Comparison of ENCODE assay signal across 1 cellular context in genomic region chr6:11535801-11536230, GRCh38.
TF ChIP-seq lines count a peak whose summit lies in the region.

No MANE protein-coding gene starts in this region.

TF ChIP-seq in HepG2, 621 proteins besides CTCF, POLR2A, EP300 and RAD21 (continues in another document):
- TF ChIP-seq ATF3 (CRISPR knock-in tag; IDR thresholded peaks at IDR 0.05) (peak; percentile 88), JUNB (CRISPR knock-in tag; IDR thresholded peaks at IDR 0.05; ENCODE audit: borderline replicate concordance) (peak; percentile 67; the same call in 1 of the 2 replicates), NCOA5 (CRISPR knock-in tag; IDR thresholded peaks at IDR 0.05) (no peak), ESRRA (CRISPR knock-in tag; IDR thresholded peaks at IDR 0.05; ENCODE audit: low read depth) (no peak), REPIN1 (CRISPR knock-in tag; IDR thresholded peaks at IDR 0.05; ENCODE audit: borderline replicate concordance, low read depth) (no peak), ZBED4 (CRISPR knock-in tag; IDR thresholded peaks at IDR 0.05; ENCODE audit: borderline replicate concordance) (0 out of 2 replicates have a peak, but pooled peaks have one; percentile 40), SALL1 (CRISPR knock-in tag; IDR thresholded peaks at IDR 0.05) (peak; percentile 12; the same call in 1 of the 2 replicates), RARG (CRISPR knock-in tag; IDR thresholded peaks at IDR 0.05; ENCODE audit: low read depth) (no peak), JUN (CRISPR knock-in tag; IDR thresholded peaks at IDR 0.05) (peak; percentile 82), HDAC2 (CRISPR knock-in tag; IDR thresholded peaks at IDR 0.05) (peak; percentile 64; the same call in 1 of the 2 replicates), MEF2D (CRISPR knock-in tag; IDR thresholded peaks at IDR 0.05) (no peak), KLF6 (CRISPR knock-in tag; IDR thresholded peaks at IDR 0.05) (peak; percentile 87; the same call in 1 of the 2 replicates), EZH2 (conservative IDR thresholded peaks at IDR 0.05; ENCODE audit: low read depth, low read length) (no peak), ZNF24 (IDR thresholded peaks at IDR 0.05) (peak; percentile 35; the same call in 1 of the 2 replicates), SMAD3 (CRISPR knock-in tag; IDR thresholded peaks at IDR 0.05) (peak; percentile 84), POLR2G (IDR thresholded peaks at IDR 0.05; ENCODE audit: low read depth, low read length) (no peak), YY1 (IDR thresholded peaks at IDR 0.05; ENCODE audit: insufficient read depth, insufficient replicate concordance, low read depth, low read length) (no peak), MTA1 (CRISPR knock-in tag; IDR thresholded peaks at IDR 0.05; ENCODE audit: borderline replicate concordance) (no peak), ATM (IDR thresholded peaks at IDR 0.05; ENCODE audit: borderline replicate concordance) (no peak), TIGD3 (CRISPR knock-in tag; IDR thresholded peaks at IDR 0.05; ENCODE audit: borderline replicate concordance) (no peak), RELA (CRISPR knock-in tag; IDR thresholded peaks at IDR 0.05) (no peak), LBX2 (CRISPR knock-in tag; IDR thresholded peaks at IDR 0.05; ENCODE audit: borderline replicate concordance) (no peak), ZEB1 (IDR thresholded peaks at IDR 0.05; ENCODE audit: insufficient replicate concordance, low read depth) (no peak)
- TF ChIP-seq, protein P1, sequence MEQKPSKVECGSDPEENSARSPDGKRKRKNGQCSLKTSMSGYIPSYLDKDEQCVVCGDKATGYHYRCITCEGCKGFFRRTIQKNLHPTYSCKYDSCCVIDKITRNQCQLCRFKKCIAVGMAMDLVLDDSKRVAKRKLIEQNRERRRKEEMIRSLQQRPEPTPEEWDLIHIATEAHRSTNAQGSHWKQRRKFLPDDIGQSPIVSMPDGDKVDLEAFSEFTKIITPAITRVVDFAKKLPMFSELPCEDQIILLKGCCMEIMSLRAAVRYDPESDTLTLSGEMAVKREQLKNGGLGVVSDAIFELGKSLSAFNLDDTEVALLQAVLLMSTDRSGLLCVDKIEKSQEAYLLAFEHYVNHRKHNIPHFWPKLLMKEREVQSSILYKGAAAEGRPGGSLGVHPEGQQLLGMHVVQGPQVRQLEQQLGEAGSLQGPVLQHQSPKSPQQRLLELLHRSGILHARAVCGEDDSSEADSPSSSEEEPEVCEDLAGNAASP (CRISPR knock-in tag; IDR thresholded peaks at IDR 0.05; ENCODE audit: borderline replicate concordance) = no peak; the same call in 1 of the 2 replicates
- TF ChIP-seq, protein P2, sequence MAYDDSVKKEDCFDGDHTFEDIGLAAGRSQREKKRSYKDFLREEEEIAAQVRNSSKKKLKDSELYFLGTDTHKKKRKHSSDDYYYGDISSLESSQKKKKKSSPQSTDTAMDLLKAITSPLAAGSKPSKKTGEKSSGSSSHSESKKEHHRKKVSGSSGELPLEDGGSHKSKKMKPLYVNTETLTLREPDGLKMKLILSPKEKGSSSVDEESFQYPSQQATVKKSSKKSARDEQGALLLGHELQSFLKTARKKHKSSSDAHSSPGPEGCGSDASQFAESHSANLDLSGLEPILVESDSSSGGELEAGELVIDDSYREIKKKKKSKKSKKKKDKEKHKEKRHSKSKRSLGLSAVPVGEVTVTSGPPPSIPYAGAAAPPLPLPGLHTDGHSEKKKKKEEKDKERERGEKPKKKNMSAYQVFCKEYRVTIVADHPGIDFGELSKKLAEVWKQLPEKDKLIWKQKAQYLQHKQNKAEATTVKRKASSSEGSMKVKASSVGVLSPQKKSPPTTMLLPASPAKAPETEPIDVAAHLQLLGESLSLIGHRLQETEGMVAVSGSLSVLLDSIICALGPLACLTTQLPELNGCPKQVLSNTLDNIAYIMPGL (CRISPR knock-in tag; IDR thresholded peaks at IDR 0.05; ENCODE audit: borderline replicate concordance in 1 of 2, low read depth in 1 of 2) = no peak
- TF ChIP-seq, protein P3, sequence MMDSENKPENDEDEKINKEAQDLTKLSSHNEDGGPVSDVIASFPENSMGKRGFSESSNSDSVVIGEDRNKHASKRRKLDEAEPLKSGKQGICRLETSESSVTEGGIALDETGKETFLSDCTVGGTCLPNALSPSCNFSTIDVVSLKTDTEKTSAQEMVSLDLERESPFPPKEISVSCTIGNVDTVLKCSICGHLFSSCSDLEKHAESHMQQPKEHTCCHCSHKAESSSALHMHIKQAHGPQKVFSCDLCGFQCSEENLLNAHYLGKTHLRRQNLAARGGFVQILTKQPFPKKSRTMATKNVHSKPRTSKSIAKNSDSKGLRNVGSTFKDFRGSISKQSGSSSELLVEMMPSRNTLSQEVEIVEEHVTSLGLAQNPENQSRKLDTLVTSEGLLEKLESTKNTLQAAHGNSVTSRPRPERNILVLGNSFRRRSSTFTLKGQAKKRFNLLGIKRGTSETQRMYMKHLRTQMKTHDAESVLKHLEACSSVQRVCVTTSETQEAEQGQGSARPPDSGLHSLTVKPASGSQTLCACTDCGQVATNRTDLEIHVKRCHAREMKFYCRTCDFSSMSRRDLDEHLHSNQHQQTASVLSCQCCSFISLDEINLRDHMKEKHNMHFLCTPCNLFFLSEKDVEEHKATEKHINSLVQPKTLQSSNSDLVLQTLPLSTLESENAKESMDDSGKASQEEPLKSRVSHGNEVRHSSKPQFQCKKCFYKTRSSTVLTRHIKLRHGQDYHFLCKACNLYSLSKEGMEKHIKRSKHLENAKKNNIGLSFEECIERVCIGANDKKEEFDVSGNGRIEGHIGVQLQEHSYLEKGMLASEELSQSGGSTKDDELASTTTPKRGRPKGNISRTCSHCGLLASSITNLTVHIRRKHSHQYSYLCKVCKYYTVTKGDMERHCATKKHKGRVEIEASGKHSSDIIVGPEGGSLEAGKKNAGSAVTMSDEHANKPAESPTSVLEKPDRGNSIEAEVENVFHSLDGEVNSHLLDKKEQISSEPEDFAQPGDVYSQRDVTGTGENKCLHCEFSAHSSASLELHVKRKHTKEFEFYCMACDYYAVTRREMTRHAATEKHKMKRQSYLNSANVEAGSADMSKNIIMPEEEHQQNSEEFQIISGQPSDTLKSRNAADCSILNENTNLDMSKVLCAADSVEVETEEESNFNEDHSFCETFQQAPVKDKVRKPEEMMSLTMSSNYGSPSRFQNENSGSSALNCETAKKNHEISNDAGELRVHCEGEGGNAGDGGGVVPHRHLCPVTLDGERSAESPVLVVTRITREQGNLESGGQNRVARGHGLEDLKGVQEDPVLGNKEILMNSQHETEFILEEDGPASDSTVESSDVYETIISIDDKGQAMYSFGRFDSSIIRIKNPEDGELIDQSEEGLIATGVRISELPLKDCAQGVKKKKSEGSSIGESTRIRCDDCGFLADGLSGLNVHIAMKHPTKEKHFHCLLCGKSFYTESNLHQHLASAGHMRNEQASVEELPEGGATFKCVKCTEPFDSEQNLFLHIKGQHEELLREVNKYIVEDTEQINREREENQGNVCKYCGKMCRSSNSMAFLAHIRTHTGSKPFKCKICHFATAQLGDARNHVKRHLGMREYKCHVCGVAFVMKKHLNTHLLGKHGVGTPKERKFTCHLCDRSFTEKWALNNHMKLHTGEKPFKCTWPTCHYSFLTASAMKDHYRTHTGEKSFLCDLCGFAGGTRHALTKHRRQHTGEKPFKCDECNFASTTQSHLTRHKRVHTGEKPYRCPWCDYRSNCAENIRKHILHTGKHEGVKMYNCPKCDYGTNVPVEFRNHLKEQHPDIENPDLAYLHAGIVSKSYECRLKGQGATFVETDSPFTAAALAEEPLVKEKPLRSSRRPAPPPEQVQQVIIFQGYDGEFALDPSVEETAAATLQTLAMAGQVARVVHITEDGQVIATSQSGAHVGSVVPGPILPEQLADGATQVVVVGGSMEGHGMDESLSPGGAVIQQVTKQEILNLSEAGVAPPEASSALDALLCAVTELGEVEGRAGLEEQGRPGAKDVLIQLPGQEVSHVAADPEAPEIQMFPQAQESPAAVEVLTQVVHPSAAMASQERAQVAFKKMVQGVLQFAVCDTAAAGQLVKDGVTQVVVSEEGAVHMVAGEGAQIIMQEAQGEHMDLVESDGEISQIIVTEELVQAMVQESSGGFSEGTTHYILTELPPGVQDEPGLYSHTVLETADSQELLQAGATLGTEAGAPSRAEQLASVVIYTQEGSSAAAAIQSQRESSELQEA (CRISPR knock-in tag; IDR thresholded peaks at IDR 0.05; ENCODE audit: not compliant biosample characterization) = no peak
- TF ChIP-seq, protein P4, sequence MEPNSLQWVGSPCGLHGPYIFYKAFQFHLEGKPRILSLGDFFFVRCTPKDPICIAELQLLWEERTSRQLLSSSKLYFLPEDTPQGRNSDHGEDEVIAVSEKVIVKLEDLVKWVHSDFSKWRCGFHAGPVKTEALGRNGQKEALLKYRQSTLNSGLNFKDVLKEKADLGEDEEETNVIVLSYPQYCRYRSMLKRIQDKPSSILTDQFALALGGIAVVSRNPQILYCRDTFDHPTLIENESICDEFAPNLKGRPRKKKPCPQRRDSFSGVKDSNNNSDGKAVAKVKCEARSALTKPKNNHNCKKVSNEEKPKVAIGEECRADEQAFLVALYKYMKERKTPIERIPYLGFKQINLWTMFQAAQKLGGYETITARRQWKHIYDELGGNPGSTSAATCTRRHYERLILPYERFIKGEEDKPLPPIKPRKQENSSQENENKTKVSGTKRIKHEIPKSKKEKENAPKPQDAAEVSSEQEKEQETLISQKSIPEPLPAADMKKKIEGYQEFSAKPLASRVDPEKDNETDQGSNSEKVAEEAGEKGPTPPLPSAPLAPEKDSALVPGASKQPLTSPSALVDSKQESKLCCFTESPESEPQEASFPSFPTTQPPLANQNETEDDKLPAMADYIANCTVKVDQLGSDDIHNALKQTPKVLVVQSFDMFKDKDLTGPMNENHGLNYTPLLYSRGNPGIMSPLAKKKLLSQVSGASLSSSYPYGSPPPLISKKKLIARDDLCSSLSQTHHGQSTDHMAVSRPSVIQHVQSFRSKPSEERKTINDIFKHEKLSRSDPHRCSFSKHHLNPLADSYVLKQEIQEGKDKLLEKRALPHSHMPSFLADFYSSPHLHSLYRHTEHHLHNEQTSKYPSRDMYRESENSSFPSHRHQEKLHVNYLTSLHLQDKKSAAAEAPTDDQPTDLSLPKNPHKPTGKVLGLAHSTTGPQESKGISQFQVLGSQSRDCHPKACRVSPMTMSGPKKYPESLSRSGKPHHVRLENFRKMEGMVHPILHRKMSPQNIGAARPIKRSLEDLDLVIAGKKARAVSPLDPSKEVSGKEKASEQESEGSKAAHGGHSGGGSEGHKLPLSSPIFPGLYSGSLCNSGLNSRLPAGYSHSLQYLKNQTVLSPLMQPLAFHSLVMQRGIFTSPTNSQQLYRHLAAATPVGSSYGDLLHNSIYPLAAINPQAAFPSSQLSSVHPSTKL (CRISPR knock-in tag; IDR thresholded peaks at IDR 0.05) = peak; percentile 58
- TF ChIP-seq, protein P5, sequence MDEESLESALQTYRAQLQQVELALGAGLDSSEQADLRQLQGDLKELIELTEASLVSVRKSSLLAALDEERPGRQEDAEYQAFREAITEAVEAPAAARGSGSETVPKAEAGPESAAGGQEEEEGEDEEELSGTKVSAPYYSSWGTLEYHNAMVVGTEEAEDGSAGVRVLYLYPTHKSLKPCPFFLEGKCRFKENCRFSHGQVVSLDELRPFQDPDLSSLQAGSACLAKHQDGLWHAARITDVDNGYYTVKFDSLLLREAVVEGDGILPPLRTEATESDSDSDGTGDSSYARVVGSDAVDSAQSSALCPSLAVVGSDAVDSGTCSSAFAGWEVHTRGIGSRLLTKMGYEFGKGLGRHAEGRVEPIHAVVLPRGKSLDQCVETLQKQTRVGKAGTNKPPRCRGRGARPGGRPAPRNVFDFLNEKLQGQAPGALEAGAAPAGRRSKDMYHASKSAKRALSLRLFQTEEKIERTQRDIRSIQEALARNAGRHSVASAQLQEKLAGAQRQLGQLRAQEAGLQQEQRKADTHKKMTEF (CRISPR knock-in tag; IDR thresholded peaks at IDR 0.05) = peak; percentile 39; the same call in 1 of the 2 replicates
- TF ChIP-seq, protein P6, sequence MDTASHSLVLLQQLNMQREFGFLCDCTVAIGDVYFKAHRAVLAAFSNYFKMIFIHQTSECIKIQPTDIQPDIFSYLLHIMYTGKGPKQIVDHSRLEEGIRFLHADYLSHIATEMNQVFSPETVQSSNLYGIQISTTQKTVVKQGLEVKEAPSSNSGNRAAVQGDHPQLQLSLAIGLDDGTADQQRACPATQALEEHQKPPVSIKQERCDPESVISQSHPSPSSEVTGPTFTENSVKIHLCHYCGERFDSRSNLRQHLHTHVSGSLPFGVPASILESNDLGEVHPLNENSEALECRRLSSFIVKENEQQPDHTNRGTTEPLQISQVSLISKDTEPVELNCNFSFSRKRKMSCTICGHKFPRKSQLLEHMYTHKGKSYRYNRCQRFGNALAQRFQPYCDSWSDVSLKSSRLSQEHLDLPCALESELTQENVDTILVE (CRISPR knock-in tag; IDR thresholded peaks at IDR 0.05) = peak; percentile 64; the same call in 1 of the 2 replicates
